20 cellular contexts compared by ENCODE assay signal in genomic region chr2:39683022-39683699, GRCh38. TPM values are rescaled to one million over a fixed set of nuclear protein-coding genes. Genes with fewer than 3 reads are reported as not detected.
DNase-seq lines count a peak whose midpoint lies in the region; ATAC-seq and TF ChIP-seq lines count a peak whose summit lies in the region.
"Had no signal": no experiment of that assay in that cellular context is flagged by ENCODE, and none has a peak within 500 bp of the region (broad histone marks: within the 10 kb centered on the region; RNA-seq: fewer than 3 reads in every experiment).

No MANE protein-coding gene starts in this region.

- H3K9me1 ChIP-seq in IMR-90 (ENCODE audit: insufficient read depth, low read length) = no peaks in the 10 kb centered on the region

- no peaks in the 10 kb centered on the region for H3K9me3 ChIP-seq in right cardiac atrium (ENCODE audit: control insufficient read depth, low read length)
- peaks cover 0 to 3% of the 10 kb centered on the region in 2 donors for H3K9me3 ChIP-seq in right atrium auricular region
- no peaks in the 10 kb centered on the region; the same call in 1 of the 2 replicates for H3K9me3 ChIP-seq in IMR-90 (ENCODE audit: control insufficient read depth, insufficient read depth, low read length)
- H3K9me3 ChIP-seq: BE2C, HAP-1 had no signal

- no peaks in the 10 kb centered on the region for H3K79me1 ChIP-seq in IMR-90 (ENCODE audit: low read depth in 1 of 2, low read length in 2 of 2)

- H2AK5ac ChIP-seq in IMR-90 (ENCODE audit: low read depth, low read length) = no peak overlapping the region

- H3K27me3 ChIP-seq in right cardiac atrium (ENCODE audit: control insufficient read depth, insufficient read depth) (no peaks in the 10 kb centered on the region), right atrium auricular region (no peaks in the 10 kb centered on the region), IMR-90 (ENCODE audit: control insufficient read depth, insufficient read depth, low read length) (peaks cover 5% of the 10 kb centered on the region; the same call in 1 of the 2 replicates)
- H3K27me3 ChIP-seq: BE2C had no signal

- H4K20me1 ChIP-seq in IMR-90 (ENCODE audit: insufficient read depth, low read length) = no peaks in the 10 kb centered on the region

- peaks cover 4% of the 10 kb centered on the region for H3K9me3 Mint-ChIP-seq in mesothelial cell of epicardium

- POLR2A ChIA-PET in IMR-90 (lab: Charles Lee; ENCODE audit: unreplicated experiment) = no interaction called here

- no peaks in the 10 kb centered on the region for H3K27me3 Mint-ChIP-seq in mesothelial cell of epicardium (ENCODE audit: low read depth)

- no peak overlapping the region for H2BK20ac ChIP-seq in IMR-90 (ENCODE audit: low read depth, low read length)

- H4K8ac ChIP-seq in IMR-90 (ENCODE audit: low read depth in 2 of 2, low read length in 2 of 2) = no peak overlapping the region

- TF ChIP-seq CTCF in right atrium auricular region (IDR thresholded peaks at IDR 0.05) (no peak), IMR-90 (conservative IDR thresholded peaks at IDR 0.05; ENCODE audit: low read depth, low read length) (no peak), mesothelial cell of epicardium (IDR thresholded peaks at IDR 0.05; ENCODE audit: unreplicated experiment) (no peak)

- no peak overlapping the region for H2AK9ac ChIP-seq in IMR-90 (replicated peaks; ENCODE audit: low read depth, low read length, poor library complexity)

- ATAC-seq in right cardiac atrium (peak in 1 of 2 donors; percentile 57), IMR-90 (ENCODE audit: low read depth) (no peak)

- H3K23ac ChIP-seq in IMR-90 (ENCODE audit: low read depth, low read length) = no peak overlapping the region

- H3K27ac Mint-ChIP-seq in mesothelial cell of epicardium = no peak overlapping the region
- H3K27ac Mint-ChIP-seq: CD4-positive, CD25-positive, alpha-beta regulatory T cell; CD8-positive, alpha-beta memory T cell had no signal

- TF ChIP-seq RAD21 in IMR-90 (IDR thresholded peaks at IDR 0.05; ENCODE audit: low read length) = no peak

- no peak for DNase-seq in right cardiac atrium
- no peak for DNase-seq in right atrium auricular region (ENCODE audit: low spot score)
- no peak for DNase-seq in IMR-90
- DNase-seq in left kidney (ENCODE audit: low read depth, low spot score) = peak; percentile 38
- DNase-seq in mesothelial cell of epicardium (ENCODE audit: low spot score in 2 of 2, unreplicated experiment in 2 of 2) = no peak
- DNase-seq in stimulated activated CD4-positive, alpha-beta T cell treated with anti-CD3 and anti-CD28 coated beads, Interleukin-15, amount 100 ng/mL, for 24 hours = no peak
- DNase-seq: ACHN; BE2C; CD4-positive, CD25-positive, alpha-beta regulatory T cell; CD8-positive, alpha-beta memory T cell; COR-L47; DMS 273 treated with DMSO at 0.1 percent for 48 hours; DMS53; DND-41; EL; GM23248 had no signal

- in situ Hi-C loops in IMR-90 (cut with MboI; ENCODE audit: low sequenced_read_pairs) = loop anchor here (25.0 kb wide), 1 partner anchor 321 kb away; no protein-coding TSS in a partner anchor

- no peak overlapping the region for H3K4me2 ChIP-seq in IMR-90 (ENCODE audit: low read depth, low read length)

- H3K27ac ChIP-seq in right cardiac atrium (ENCODE audit: low read length) (peak overlapping the region; percentile 73), right atrium auricular region (peak overlapping the region in 1 of 2 donors; percentile 58), IMR-90 (ENCODE audit: insufficient read depth, low read length) (no peak overlapping the region)
- H3K27ac ChIP-seq: GM23248 had no signal

- no TSS peak for BruUV-seq in IMR-90 (replicated peaks; lab: Mats Ljungman, UMichigan)

- H3K4ac ChIP-seq in IMR-90 (ENCODE audit: low read depth, low read length) = no peak overlapping the region

- TF ChIP-seq POLR2A in IMR-90 (IDR thresholded peaks at IDR 0.05; ENCODE audit: low read depth, low read length) = no peak

- H3K56ac ChIP-seq in IMR-90 (ENCODE audit: extremely low read depth, insufficient read depth, low read length) = no peak overlapping the region

- H3K4me1 ChIP-seq in right cardiac atrium (ENCODE audit: control insufficient read depth, insufficient read depth, low read length) (peaks cover 5% of the 10 kb centered on the region), right atrium auricular region (peaks cover 0 to 27% of the 10 kb centered on the region in 2 donors), IMR-90 (ENCODE audit: control insufficient read depth, insufficient read depth, low read length) (no peaks in the 10 kb centered on the region)
- H3K4me1 ChIP-seq: HAP-1 had no signal

- no peak overlapping the region for H3K4me3 Mint-ChIP-seq in mesothelial cell of epicardium
- H3K4me3 Mint-ChIP-seq: CD4-positive, CD25-positive, alpha-beta regulatory T cell; CD8-positive, alpha-beta memory T cell had no signal

- H3K14ac ChIP-seq in IMR-90 (replicated peaks; ENCODE audit: low read depth, low read length) = no peak overlapping the region

- no peak overlapping the region for H4K91ac ChIP-seq in IMR-90 (ENCODE audit: insufficient read depth, low read depth, low read length)

- H3K36me3 ChIP-seq in right atrium auricular region (no peaks in the 10 kb centered on the region), IMR-90 (ENCODE audit: control insufficient read depth, insufficient read depth, low read length) (no peaks in the 10 kb centered on the region)
- H3K36me3 ChIP-seq: BE2C, HAP-1 had no signal

- H2BK120ac ChIP-seq in IMR-90 (ENCODE audit: low read depth, low read length) = no peak overlapping the region

- peaks cover 7% of the 10 kb centered on the region for H3K4me1 Mint-ChIP-seq in mesothelial cell of epicardium
- H3K4me1 Mint-ChIP-seq: CD4-positive, CD25-positive, alpha-beta regulatory T cell; CD8-positive, alpha-beta memory T cell had no signal

- H3K18ac ChIP-seq in IMR-90 (ENCODE audit: low read depth, low read length) = no peak overlapping the region

- H3K4me3 ChIP-seq in right cardiac atrium (ENCODE audit: low read length) (no peak overlapping the region), right atrium auricular region (no peak overlapping the region), IMR-90 (ENCODE audit: insufficient read depth, low read depth, low read length) (no peak overlapping the region)
- H3K4me3 ChIP-seq: GM23248, HAP-1 had no signal

- CTCF ChIA-PET in IMR-90 (lab: Yijun Ruan, JAX) = no interaction called here

- WGBS in right cardiac atrium = 67% methylated on average over 9 of the region's 9 CpGs
- WGBS in IMR-90 (ENCODE audit: extremely low coverage in 2 of 2, insufficient read length in 1 of 2), 2 experiments = 85% methylated on average over 2 of the region's 9 CpGs; no CpG with 5 or more reads in 1 of the 2 experiments

- no peak overlapping the region for H3K9ac ChIP-seq in IMR-90 (ENCODE audit: low read depth, low read length)
- H3K9ac ChIP-seq: GM23248 had no signal

- no peak overlapping the region for H2AFZ ChIP-seq in IMR-90 (replicated peaks; ENCODE audit: low read length, poor library complexity)
- H2AFZ ChIP-seq: GM23248 had no signal

- peaks cover 2% of the 10 kb centered on the region for H3K36me3 Mint-ChIP-seq in mesothelial cell of epicardium
- H3K36me3 Mint-ChIP-seq: CD4-positive, CD25-positive, alpha-beta regulatory T cell; CD8-positive, alpha-beta memory T cell had no signal

- no peak overlapping the region for H2BK5ac ChIP-seq in IMR-90 (ENCODE audit: low read depth, low read length, poor library complexity, severe bottlenecking)

- H4K5ac ChIP-seq in IMR-90 (ENCODE audit: low read depth, low read length) = no peak overlapping the region

- H2BK15ac ChIP-seq in IMR-90 (ENCODE audit: low read depth, low read length) = no peak overlapping the region

- dilution Hi-C loops in IMR-90 (cut with HindIII; ENCODE audit: low sequenced_read_pairs, unreplicated experiment) = no loop called here

- intact Hi-C loops in right cardiac atrium (cut with DNase I) (no loop called here), IMR-90 (cut with micrococcal nuclease) (no loop called here)

TF ChIP-seq in IMR-90, 13 proteins besides CTCF, POLR2A, EP300 and RAD21:
- TF ChIP-seq RFX5 (IDR thresholded peaks at IDR 0.05; ENCODE audit: low read depth, low read length) (no peak), MAFK (IDR thresholded peaks at IDR 0.05; ENCODE audit: low read depth, low read length) (0 out of 2 replicates have a peak, but pooled peaks have one; percentile 7)
TF ChIP-seq in IMR-90: peak in this region for 1.

RNA-seq across cellular contexts. Expression of gene TMEM178A, which starts 17.4 kb away (rescaled TPM):
- total RNA-seq in right cardiac atrium = 1 to 10 TPM; 2.1 to 6.0 (median 3.9) TPM
- 5.7 TPM for polyA plus RNA-seq in right cardiac atrium
- total RNA-seq in right atrium auricular region = 1 to 10 TPM; 2.9 to 4.3 TPM
- total RNA-seq in IMR-90 (2012; rRNA removed) = 0.18 and 0.28 TPM in 2 replicates
- 1.1 and 1.8 TPM in 2 replicates for polyA plus RNA-seq in IMR-90 (2012; rRNA removed)
- 0.24 and 0.34 TPM in 2 replicates for polyA plus RNA-seq in IMR-90 (2012; cell fraction: cytosol; rRNA removed)
- 20.8 and 51.8 TPM in 2 replicates for polyA plus RNA-seq in IMR-90 (2012; cell fraction: nucleus; rRNA removed; ENCODE audit: low replicate concordance)
- total RNA-seq in mesothelial cell of epicardium = 11.9 to 14.9 TPM (median 13.1 TPM) in 3 replicates
- total RNA-seq: A172; CD4-positive, CD25-positive, alpha-beta regulatory T cell; CD8-positive, alpha-beta memory T cell; H4; HT-29 had no signal
- polyA plus RNA-seq: CD4-positive, CD25-positive, alpha-beta regulatory T cell; CD8-positive, alpha-beta memory T cell; GM23248 had no signal
